Comparison of ENCODE assay signal across 10 cellular contexts in the genomic region with DNA sequence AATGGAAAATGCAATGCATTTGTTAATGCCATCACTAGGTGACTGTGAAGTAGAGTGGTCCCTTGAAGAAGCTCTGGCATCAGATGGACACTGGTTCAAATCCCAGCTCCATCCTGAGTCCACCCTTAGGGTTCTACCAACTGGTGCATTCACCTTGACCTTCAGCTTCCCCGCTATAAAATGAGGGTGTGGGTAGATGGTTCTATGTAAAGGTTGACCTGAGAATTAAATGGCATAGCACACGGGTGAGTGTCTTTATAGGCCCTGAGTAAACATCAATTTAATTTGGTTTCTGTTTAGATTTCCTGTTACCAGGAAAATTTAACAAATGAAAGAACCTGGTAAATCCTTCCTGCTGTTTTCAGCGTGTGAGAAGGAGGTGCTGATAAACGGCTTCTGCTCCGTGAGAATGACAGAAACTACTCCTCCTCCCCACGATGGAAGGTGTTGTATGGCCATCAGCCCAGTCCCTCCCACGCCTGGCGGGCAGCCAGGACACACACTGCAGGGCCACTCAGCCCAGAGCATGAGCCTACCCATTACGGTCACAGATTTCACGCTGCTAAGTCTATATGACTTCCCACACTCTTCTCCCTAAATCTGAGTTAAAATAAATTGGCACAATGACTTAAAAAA.
DNase-seq lines count a peak whose midpoint lies in the region; ATAC-seq, FAIRE-seq and TF ChIP-seq lines count a peak whose summit lies in the region.
"Had no signal": no experiment of that assay in that cellular context is flagged by ENCODE, and none has a peak within 500 bp of the region (broad histone marks: within the 10 kb centered on the region; RNA-seq: fewer than 3 reads in every experiment).

No MANE protein-coding gene starts in this region.

- no peak overlapping the region for H2AFZ ChIP-seq in K562 (ENCODE audit: low read depth, low read length)

- ATAC-seq in K562 (peak; percentile 93), aorta (ENCODE audit: low FRiP score) (no peak)
- no peak for ATAC-seq in activated T-helper 17 cell treated with anti-CD3 and anti-CD28 coated beads, Interleukin-2, amount 50 U/mL, for 72 hours (replicated peaks)
- no peak for ATAC-seq in activated CD8-positive, alpha-beta T cell treated with anti-CD3 and anti-CD28 coated beads, Interleukin-2, amount 10 ng/mL, durations not matched to agents 7 days and 5 days
- ATAC-seq: activated CD8-positive, alpha-beta memory T cell treated with anti-CD3 and anti-CD28 coated beads, Interleukin-2, amount 10 ng/mL, durations not matched to agents 7 days and 5 days had no signal

- H3K27ac Mint-ChIP-seq in activated T-helper 17 cell treated with anti-CD3 and anti-CD28 coated beads, Interleukin-2, amount 50 U/mL, for 72 hours = no peak overlapping the region
- H3K27ac Mint-ChIP-seq in activated CD8-positive, alpha-beta T cell treated with anti-CD3 and anti-CD28 coated beads, Interleukin-2, amount 10 ng/mL, durations not matched to agents 7 days and 5 days = no peak overlapping the region
- H3K27ac Mint-ChIP-seq: activated CD8-positive, alpha-beta memory T cell treated with anti-CD3 and anti-CD28 coated beads, Interleukin-2, amount 10 ng/mL, durations not matched to agents 7 days and 5 days had no signal

- TF ChIP-seq POLR2A in K562 (conservative IDR thresholded peaks at IDR 0.05) = no peak

- no peak overlapping the region for H3K27ac ChIP-seq in K562 (ENCODE audit: extremely low read depth, low read depth, low read length)
- H3K27ac ChIP-seq in aorta (ENCODE audit: low read depth in 1 of 2, low read length in 2 of 2) = no peak overlapping the region

- H3K9me3 Mint-ChIP-seq in activated T-helper 17 cell treated with anti-CD3 and anti-CD28 coated beads, Interleukin-2, amount 50 U/mL, for 72 hours = no peaks in the 10 kb centered on the region
- no peaks in the 10 kb centered on the region for H3K9me3 Mint-ChIP-seq in activated CD8-positive, alpha-beta T cell treated with anti-CD3 and anti-CD28 coated beads, Interleukin-2, amount 10 ng/mL, durations not matched to agents 7 days and 5 days (ENCODE audit: insufficient read depth)

- H3K4me3 ChIP-seq in K562 = no peak overlapping the region
- no peak overlapping the region for H3K4me3 ChIP-seq in kidney epithelial cell (ENCODE audit: low read depth, low read length)
- H3K4me3 ChIP-seq in aorta (ENCODE audit: low read length in 2 of 2) = no peak overlapping the region

- intact Hi-C loops in K562 (cut with micrococcal nuclease) = no loop called here
- intact Hi-C loops in aorta (cut with DNase I) = no loop called here

- no peaks in the 10 kb centered on the region for H3K36me3 ChIP-seq in K562 (ENCODE audit: control insufficient read depth, insufficient read depth, low read length)
- peaks cover 2% of the 10 kb centered on the region for H3K36me3 ChIP-seq in kidney epithelial cell (ENCODE audit: control insufficient read depth, insufficient read depth, low read length)
- peaks cover 0 to 10% of the 10 kb centered on the region in 2 donors for H3K36me3 ChIP-seq in aorta (ENCODE audit: control insufficient read depth in 1 of 2, insufficient read depth in 2 of 2, low read length in 1 of 2)

- no peak for TF ChIP-seq EP300 in K562 (IDR thresholded peaks at IDR 0.05; ENCODE audit: low read length)

- H4K20me1 ChIP-seq in K562 (replicated peaks; ENCODE audit: control insufficient read depth, insufficient read depth, low read length) = 0 out of 2 replicates have a peak, but pooled peaks cover 3% of the 10 kb centered on the region

- FAIRE-seq in K562 (lab: Jason Lieb, UNC) = peak; percentile 85

- CTCF ChIA-PET in K562 (lab: Yijun Ruan, JAX; ENCODE audit: low intra/inter-chr PET ratio) = no interaction called here
- CTCF ChIA-PET in activated CD8-positive, alpha-beta T cell treated with anti-CD3 and anti-CD28 coated beads, Interleukin-2, amount 10 ng/mL, durations not matched to agents 7 days and 5 days (lab: Charles Lee) = no interaction called here

- H3K27me3 ChIP-seq in K562 (ENCODE audit: control insufficient read depth in 2 of 2, insufficient read depth in 2 of 2, low read length in 2 of 2) (peaks cover 11 to 60% of the 10 kb centered on the region in 2 experiments; a peak in 4 of 5 replicates), kidney epithelial cell (ENCODE audit: control insufficient read depth, insufficient read depth, low read length) (no peaks in the 10 kb centered on the region), aorta (ENCODE audit: control insufficient read depth in 1 of 2, insufficient read depth in 2 of 2, low read length in 1 of 2) (no peaks in the 10 kb centered on the region)

- POLR2A ChIA-PET in K562 (lab: Yijun Ruan, JAX) = interaction anchor here (0.6 kb wide), 1 partner anchor 275 kb away, joined by 3 read pairs; no protein-coding TSS in a partner anchor
- POLR2A ChIA-PET in activated CD8-positive, alpha-beta T cell treated with anti-CD3 and anti-CD28 coated beads, Interleukin-2, amount 10 ng/mL, durations not matched to agents 7 days and 5 days (lab: Charles Lee) = no interaction called here

- DNase-seq in NCI-H524 (lab: John Stamatoyannopoulos, UW) (peak; percentile 7 to 47), NCI-H524 treated with DMSO at 0.1 percent for 48 hours (lab: John Stamatoyannopoulos, UW) (no peak), K562 (ENCODE audit: extremely low read depth in 1 of 4, low spot score in 3 of 4) (peak; percentile 50 to 75 (median 63)), kidney epithelial cell (ENCODE audit: low read depth) (peak; percentile 50), aorta (peak; percentile 76 to 91)
- DNase-seq in activated effector memory CD4-positive, alpha-beta T cell treated with Interleukin-2 at 50 U/mL for 16 hours = no peak
- DNase-seq in activated CD8-positive, alpha-beta T cell treated with anti-CD3 and anti-CD28 coated beads, Interleukin-2, amount 10 ng/mL, durations not matched to agents 7 days and 5 days = no peak
- DNase-seq: activated CD8-positive, alpha-beta memory T cell treated with anti-CD3 and anti-CD28 coated beads, Interleukin-2, amount 10 ng/mL, durations not matched to agents 7 days and 5 days; islet precursor cell had no signal

- no peak for TF ChIP-seq CTCF in K562 (IDR thresholded peaks at IDR 0.05 in 2 of 3, conservative IDR thresholded peaks at IDR 0.05 in 1 of 3; ENCODE audit: insufficient read depth in 2 of 3, low read depth in 1 of 3, low read length in 3 of 3)
- TF ChIP-seq CTCF in kidney epithelial cell (IDR thresholded peaks at IDR 0.05; ENCODE audit: insufficient read depth, low read length, poor library complexity, severe bottlenecking) = no peak

- no peaks in the 10 kb centered on the region for H3K79me2 ChIP-seq in K562 (ENCODE audit: control insufficient read depth, insufficient read depth, low read length)

- TF ChIP-seq RAD21 in K562 (CRISPR knock-in tag; conservative IDR thresholded peaks at IDR 0.05 in 1 of 2, IDR thresholded peaks at IDR 0.05 in 1 of 2) = no peak

- no TSS peak for BruUV-seq in K562 (replicated peaks; lab: Mats Ljungman, UMichigan)

- H3K4me2 ChIP-seq in K562 (ENCODE audit: insufficient read depth, low read length) = no peak overlapping the region

- H3K4me1 ChIP-seq in K562 (replicated peaks in 1 of 2; ENCODE audit: control insufficient read depth in 2 of 2, insufficient read depth in 2 of 2, low read length in 2 of 2) = peaks cover 0 to 6% of the 10 kb centered on the region in 2 experiments; a peak in 2 of 5 replicates
- H3K4me1 ChIP-seq in aorta (ENCODE audit: control insufficient read depth in 1 of 2, insufficient read depth in 2 of 2, low read length in 2 of 2) = peaks cover 0 to 3% of the 10 kb centered on the region in 2 donors

- H3K4me1 Mint-ChIP-seq in activated T-helper 17 cell treated with anti-CD3 and anti-CD28 coated beads, Interleukin-2, amount 50 U/mL, for 72 hours = no peaks in the 10 kb centered on the region
- no peaks in the 10 kb centered on the region for H3K4me1 Mint-ChIP-seq in activated CD8-positive, alpha-beta T cell treated with anti-CD3 and anti-CD28 coated beads, Interleukin-2, amount 10 ng/mL, durations not matched to agents 7 days and 5 days (ENCODE audit: low read depth)
- H3K4me1 Mint-ChIP-seq: activated CD8-positive, alpha-beta memory T cell treated with anti-CD3 and anti-CD28 coated beads, Interleukin-2, amount 10 ng/mL, durations not matched to agents 7 days and 5 days had no signal

- H3K9ac ChIP-seq in K562 (ENCODE audit: insufficient read depth in 1 of 2, low read depth in 2 of 2, low read length in 2 of 2) = no peak overlapping the region

- H3K4me3 Mint-ChIP-seq in activated T-helper 17 cell treated with anti-CD3 and anti-CD28 coated beads, Interleukin-2, amount 50 U/mL, for 72 hours = no peak overlapping the region
- no peak overlapping the region for H3K4me3 Mint-ChIP-seq in activated CD8-positive, alpha-beta T cell treated with anti-CD3 and anti-CD28 coated beads, Interleukin-2, amount 10 ng/mL, durations not matched to agents 7 days and 5 days
- H3K4me3 Mint-ChIP-seq: activated CD8-positive, alpha-beta memory T cell treated with anti-CD3 and anti-CD28 coated beads, Interleukin-2, amount 10 ng/mL, durations not matched to agents 7 days and 5 days had no signal

- 0% methylated on average over 10 of the region's 10 CpGs for WGBS in K562 (ENCODE audit: insufficient coverage, low coverage, missing lambda C conversion rate)
- WGBS in aorta, 2 donors = 14 to 19% methylated on average over 10 of the region's 10 CpGs

- in situ Hi-C loops in K562 (cut with MboI) = no loop called here

- no peaks in the 10 kb centered on the region for H3K27me3 Mint-ChIP-seq in activated T-helper 17 cell treated with anti-CD3 and anti-CD28 coated beads, Interleukin-2, amount 50 U/mL, for 72 hours
- no peaks in the 10 kb centered on the region for H3K27me3 Mint-ChIP-seq in activated CD8-positive, alpha-beta T cell treated with anti-CD3 and anti-CD28 coated beads, Interleukin-2, amount 10 ng/mL, durations not matched to agents 7 days and 5 days (ENCODE audit: low read depth)
- H3K27me3 Mint-ChIP-seq: activated CD8-positive, alpha-beta memory T cell treated with anti-CD3 and anti-CD28 coated beads, Interleukin-2, amount 10 ng/mL, durations not matched to agents 7 days and 5 days had no signal

- no peaks in the 10 kb centered on the region for H3K9me3 ChIP-seq in K562 (replicated peaks; ENCODE audit: control insufficient read depth, insufficient read depth, low read depth, low read length)
- H3K9me3 ChIP-seq in aorta (ENCODE audit: control insufficient read depth, low read length) = no peaks in the 10 kb centered on the region

- H3K9me1 ChIP-seq in K562 (ENCODE audit: control insufficient read depth, insufficient read depth, low read length) = no peaks in the 10 kb centered on the region

- H3K36me3 Mint-ChIP-seq in activated T-helper 17 cell treated with anti-CD3 and anti-CD28 coated beads, Interleukin-2, amount 50 U/mL, for 72 hours (ENCODE audit: low read depth) = no peaks in the 10 kb centered on the region
- no peaks in the 10 kb centered on the region for H3K36me3 Mint-ChIP-seq in activated CD8-positive, alpha-beta T cell treated with anti-CD3 and anti-CD28 coated beads, Interleukin-2, amount 10 ng/mL, durations not matched to agents 7 days and 5 days (ENCODE audit: low read depth)
- H3K36me3 Mint-ChIP-seq: activated CD8-positive, alpha-beta memory T cell treated with anti-CD3 and anti-CD28 coated beads, Interleukin-2, amount 10 ng/mL, durations not matched to agents 7 days and 5 days had no signal

Comparison
In these comparisons a context has a peak if more than half of its experiments do, and no peak if none do; other contexts are left out.
1. DNase-seq: peak in NCI-H524 (2 of 2), K562 (4 of 4), kidney epithelial cell (single experiment) and aorta (2 of 2); none in NCI-H524 treated with DMSO at 0.1 percent for 48 hours (single experiment), activated effector memory CD4-positive, alpha-beta T cell treated with Interleukin-2 at 50 U/mL for 16 hours (single experiment) and activated CD8-positive, alpha-beta T cell treated with anti-CD3 and anti-CD28 coated beads, Interleukin-2, amount 10 ng/mL, durations not matched to agents 7 days and 5 days (single experiment).